9 cellular contexts compared by ENCODE assay signal in the genomic region with DNA sequence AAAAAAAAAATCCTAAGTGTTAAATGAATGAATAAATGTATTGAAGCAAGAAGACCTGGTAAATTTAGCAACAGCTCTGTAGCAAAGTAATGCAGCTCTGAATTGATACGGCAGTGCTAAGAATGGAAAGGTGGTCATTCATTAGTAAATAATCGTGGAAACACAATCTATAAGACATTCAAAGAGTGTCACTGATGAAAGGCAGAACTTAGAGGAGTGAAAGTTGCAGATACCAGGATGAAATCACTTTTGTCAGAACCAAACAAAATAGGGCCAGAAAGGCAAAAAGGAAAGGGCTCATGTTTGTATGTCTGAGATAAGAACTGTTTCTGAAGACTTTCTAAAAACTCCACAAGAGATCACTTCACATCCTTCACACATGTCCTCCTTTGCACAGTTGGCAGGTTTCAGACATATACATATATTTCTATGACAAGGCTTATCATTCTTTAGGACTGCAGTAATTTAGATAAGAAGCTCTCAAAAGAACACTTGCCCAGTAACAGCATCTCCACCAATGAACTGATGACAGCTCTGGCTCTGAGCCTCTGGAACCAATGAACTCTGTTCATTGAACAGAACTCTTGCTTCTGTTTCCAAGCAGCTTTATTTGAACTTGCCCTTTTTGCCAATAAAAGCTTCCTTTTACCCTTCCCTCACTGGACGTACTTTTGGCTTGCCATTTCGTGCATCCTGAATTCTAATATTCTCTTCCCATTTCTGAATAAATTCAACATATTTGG. TPM values are rescaled to one million over a fixed set of nuclear protein-coding genes. Genes with fewer than 3 reads are reported as not detected.
DNase-seq lines count a peak whose midpoint lies in the region; ATAC-seq and TF ChIP-seq lines count a peak whose summit lies in the region.
"Had no signal": no experiment of that assay in that cellular context is flagged by ENCODE, and none has a peak within 500 bp of the region (broad histone marks: within the 10 kb centered on the region; RNA-seq: fewer than 3 reads in every experiment).

No MANE protein-coding gene starts in this region.

- H3K36me3 ChIP-seq in GM23248 (ENCODE audit: low read depth): no peaks in the 10 kb centered on the region
- no peaks in the 10 kb centered on the region for H3K36me3 ChIP-seq in left lung

- H3K27me3 ChIP-seq in GM23248 (replicated peaks; ENCODE audit: insufficient read depth) (no peaks in the 10 kb centered on the region), left lung (no peaks in the 10 kb centered on the region)

- H3K27me3 Mint-ChIP-seq in activated T-helper 2 cell treated with anti-CD3 and anti-CD28 coated beads, Interferon-gamma antibody, Interleukin-2, Interleukin-4, amounts not matched to agents 10 μg/mL and 5 μg/mL and 100 μg/mL, durations not matched to agents 14 hours and 24 hours and 36 hours (ENCODE audit: low read depth): no peaks in the 10 kb centered on the region
- H3K27me3 Mint-ChIP-seq: activated T-helper 17 cell treated with anti-CD3 and anti-CD28 coated beads, Interleukin-2, amount 50 U/mL, for 72 hours had no signal

- peaks cover 19% of the 10 kb centered on the region for H3K79me2 ChIP-seq in GM23248 (ENCODE audit: insufficient read depth)

- intact Hi-C loops in activated T-helper 2 cell treated with anti-CD3 and anti-CD28 coated beads, Interferon-gamma antibody, Interleukin-2, Interleukin-4, amounts not matched to agents 10 μg/mL and 5 μg/mL and 100 μg/mL, durations not matched to agents 14 hours and 24 hours and 36 hours (cut with micrococcal nuclease): no loop called here
- intact Hi-C loops in left lung (cut with DNase I): no loop called here

- TF ChIP-seq CTCF in left lung (IDR thresholded peaks at IDR 0.05): no peak

- H3K9me3 ChIP-seq in GM23248 (ENCODE audit: low read depth): no peaks in the 10 kb centered on the region
- H3K9me3 ChIP-seq in left lung: no peaks in the 10 kb centered on the region

- no peak overlapping the region for H3K4me3 Mint-ChIP-seq in activated T-helper 2 cell treated with anti-CD3 and anti-CD28 coated beads, Interferon-gamma antibody, Interleukin-2, Interleukin-4, amounts not matched to agents 10 μg/mL and 5 μg/mL and 100 μg/mL, durations not matched to agents 14 hours and 24 hours and 36 hours (ENCODE audit: low read depth)
- H3K4me3 Mint-ChIP-seq: activated T-helper 17 cell treated with anti-CD3 and anti-CD28 coated beads, Interleukin-2, amount 50 U/mL, for 72 hours had no signal

- no peak overlapping the region for H3K4me3 ChIP-seq in GM23248
- no peak overlapping the region for H3K4me3 ChIP-seq in left lung

- H3K9ac ChIP-seq in GM23248: no peak overlapping the region

- in situ Hi-C loops in GM23248 (cut with MboI): no loop called here

- 23 to 27% methylated on average over 4 of the region's 4 CpGs for WGBS in GM23248 (ENCODE audit: low coverage in 1 of 2, low lambda C conversion rate in 2 of 2, missing lambda C conversion rate in 2 of 2), 2 experiments

- H3K27ac Mint-ChIP-seq in activated T-helper 2 cell treated with anti-CD3 and anti-CD28 coated beads, Interferon-gamma antibody, Interleukin-2, Interleukin-4, amounts not matched to agents 10 μg/mL and 5 μg/mL and 100 μg/mL, durations not matched to agents 14 hours and 24 hours and 36 hours: peak overlapping the region; percentile 48
- H3K27ac Mint-ChIP-seq: activated T-helper 17 cell treated with anti-CD3 and anti-CD28 coated beads, Interleukin-2, amount 50 U/mL, for 72 hours had no signal

- no peak overlapping the region for H3K4me2 ChIP-seq in GM23248 (ENCODE audit: unreplicated experiment)

- ATAC-seq in left lung (peak; percentile 30), GM18520 (IDR thresholded peaks at IDR 0.05; ENCODE audit: unreplicated experiment) (no peak), HG02981 (IDR thresholded peaks at IDR 0.05; ENCODE audit: unreplicated experiment) (no peak)
- ATAC-seq: activated T-helper 17 cell treated with anti-CD3 and anti-CD28 coated beads, Interleukin-2, amount 50 U/mL, for 72 hours had no signal

- no peak overlapping the region for H3K27ac ChIP-seq in GM23248
- H3K27ac ChIP-seq in left lung: peak overlapping the region in 1 of 2 donors; percentile 37

- H2AFZ ChIP-seq in GM23248: no peak overlapping the region

- peaks cover 23% of the 10 kb centered on the region for H3K4me1 Mint-ChIP-seq in activated T-helper 2 cell treated with anti-CD3 and anti-CD28 coated beads, Interferon-gamma antibody, Interleukin-2, Interleukin-4, amounts not matched to agents 10 μg/mL and 5 μg/mL and 100 μg/mL, durations not matched to agents 14 hours and 24 hours and 36 hours (ENCODE audit: low read depth)

- no peaks in the 10 kb centered on the region for H3K36me3 Mint-ChIP-seq in activated T-helper 2 cell treated with anti-CD3 and anti-CD28 coated beads, Interferon-gamma antibody, Interleukin-2, Interleukin-4, amounts not matched to agents 10 μg/mL and 5 μg/mL and 100 μg/mL, durations not matched to agents 14 hours and 24 hours and 36 hours (ENCODE audit: low read depth)

- peaks cover 4% of the 10 kb centered on the region; the same call in 1 of the 2 replicates for H3F3A ChIP-seq in GM23248 (ENCODE audit: insufficient read depth)

- H3K9me2 ChIP-seq in GM23248 (ENCODE audit: insufficient read depth): no peaks in the 10 kb centered on the region

- H3K4me1 ChIP-seq in GM23248 (ENCODE audit: insufficient read depth): no peaks in the 10 kb centered on the region
- H3K4me1 ChIP-seq in left lung: peaks cover 5 to 9% of the 10 kb centered on the region in 2 donors

- no peaks in the 10 kb centered on the region for H3K9me3 Mint-ChIP-seq in activated T-helper 2 cell treated with anti-CD3 and anti-CD28 coated beads, Interferon-gamma antibody, Interleukin-2, Interleukin-4, amounts not matched to agents 10 μg/mL and 5 μg/mL and 100 μg/mL, durations not matched to agents 14 hours and 24 hours and 36 hours
- H3K9me3 Mint-ChIP-seq: activated T-helper 17 cell treated with anti-CD3 and anti-CD28 coated beads, Interleukin-2, amount 50 U/mL, for 72 hours had no signal

- DNase-seq in CMK (ENCODE audit: low read depth): peak; percentile 66
- peak; percentile 27 for DNase-seq in GM23248
- no peak for DNase-seq in activated T-helper 2 cell treated with anti-CD3 and anti-CD28 coated beads, Interferon-gamma antibody, Interleukin-2, Interleukin-4, amounts not matched to agents 10 μg/mL and 5 μg/mL and 100 μg/mL, durations not matched to agents 14 hours and 24 hours and 36 hours (ENCODE audit: low spot score)
- no peak for DNase-seq in left lung
- no peak for DNase-seq in NCI-H1092 treated with DMSO at 0.1 percent for 48 hours (lab: John Stamatoyannopoulos, UW)
- DNase-seq in DMS79 (lab: John Stamatoyannopoulos, UW): no peak

- H4K20me1 ChIP-seq in GM23248 (ENCODE audit: insufficient read depth): no peaks in the 10 kb centered on the region

RNA-seq across cellular contexts. Expression of a gene that starts 4.2 kb away (rescaled TPM):
- total RNA-seq in GM23248 (2014; rRNA removed; shearing (Covaris generic)): 9.6 and 12.0 TPM in 2 replicates
- polyA plus RNA-seq in GM23248 (2016; fragmentation: Nextera tagmentation; extraction: Ambion mirVana): 14.6 and 17.5 TPM in 2 replicates
- 44.2 and 45.4 TPM in 2 replicates for total RNA-seq in activated T-helper 2 cell treated with anti-CD3 and anti-CD28 coated beads, Interferon-gamma antibody, Interleukin-2, Interleukin-4, amounts not matched to agents 10 μg/mL and 5 μg/mL and 100 μg/mL, durations not matched to agents 14 hours and 24 hours and 36 hours
- total RNA-seq in left lung: 10 to 100 TPM; 10.1 to 14.6 TPM

RNA-seq across cellular contexts. Expression of a gene that starts 8.3 kb away (rescaled TPM):
- total RNA-seq in GM23248 (2014; rRNA removed; shearing (Covaris generic)): 2,075 and 5,928 TPM in 2 replicates
- 980 and 1,000 TPM in 2 replicates for polyA plus RNA-seq in GM23248 (2016; fragmentation: Nextera tagmentation; extraction: Ambion mirVana)
- 1,969 and 2,120 TPM in 2 replicates for total RNA-seq in activated T-helper 2 cell treated with anti-CD3 and anti-CD28 coated beads, Interferon-gamma antibody, Interleukin-2, Interleukin-4, amounts not matched to agents 10 μg/mL and 5 μg/mL and 100 μg/mL, durations not matched to agents 14 hours and 24 hours and 36 hours
- 1,000 to 10,000 TPM; 1,178 to 1,228 TPM for total RNA-seq in left lung

RNA-seq across cellular contexts. Expression of a gene that starts 25.9 kb away (rescaled TPM):
- 89.8 and 92.5 TPM in 2 replicates for total RNA-seq in GM23248 (2014; rRNA removed; shearing (Covaris generic))
- 240 and 253 TPM in 2 replicates for polyA plus RNA-seq in GM23248 (2016; fragmentation: Nextera tagmentation; extraction: Ambion mirVana)
- total RNA-seq in activated T-helper 2 cell treated with anti-CD3 and anti-CD28 coated beads, Interferon-gamma antibody, Interleukin-2, Interleukin-4, amounts not matched to agents 10 μg/mL and 5 μg/mL and 100 μg/mL, durations not matched to agents 14 hours and 24 hours and 36 hours: 278 and 292 TPM in 2 replicates
- 100 to 1,000 TPM; 111 to 137 TPM for total RNA-seq in left lung

RNA-seq across cellular contexts. Expression of a gene that starts 26.1 kb away (rescaled TPM):
- 92.9 and 105 TPM in 2 replicates for total RNA-seq in GM23248 (2014; rRNA removed; shearing (Covaris generic))
- polyA plus RNA-seq in GM23248 (2016; fragmentation: Nextera tagmentation; extraction: Ambion mirVana): 40.2 and 41.9 TPM in 2 replicates
- 57.0 and 57.9 TPM in 2 replicates for total RNA-seq in activated T-helper 2 cell treated with anti-CD3 and anti-CD28 coated beads, Interferon-gamma antibody, Interleukin-2, Interleukin-4, amounts not matched to agents 10 μg/mL and 5 μg/mL and 100 μg/mL, durations not matched to agents 14 hours and 24 hours and 36 hours
- 10 to 100 TPM; 35.3 to 47.2 TPM for total RNA-seq in left lung

RNA-seq across cellular contexts. Expression of a gene that starts 40.5 kb away (rescaled TPM):
- total RNA-seq in GM23248 (2014; rRNA removed; shearing (Covaris generic)): 11.0 and 11.1 TPM in 2 replicates
- 11.1 and 12.8 TPM in 2 replicates for polyA plus RNA-seq in GM23248 (2016; fragmentation: Nextera tagmentation; extraction: Ambion mirVana)
- 10.5 and 11.4 TPM in 2 replicates for total RNA-seq in activated T-helper 2 cell treated with anti-CD3 and anti-CD28 coated beads, Interferon-gamma antibody, Interleukin-2, Interleukin-4, amounts not matched to agents 10 μg/mL and 5 μg/mL and 100 μg/mL, durations not matched to agents 14 hours and 24 hours and 36 hours
- 1 to 10 TPM; 5.4 to 6.8 TPM for total RNA-seq in left lung

Comparison
In these comparisons a context has a peak if more than half of its experiments do, and no peak if none do; other contexts are left out.
1. DNase-seq: peak in CMK (single experiment) and GM23248 (single experiment); none in activated T-helper 2 cell treated with anti-CD3 and anti-CD28 coated beads, Interferon-gamma antibody, Interleukin-2, Interleukin-4, amounts not matched to agents 10 μg/mL and 5 μg/mL and 100 μg/mL, durations not matched to agents 14 hours and 24 hours and 36 hours (single experiment), left lung (0 of 2), NCI-H1092 treated with DMSO at 0.1 percent for 48 hours (single experiment) and DMS79 (single experiment).